ENCODE assay signal across 8 cellular contexts in the genomic region with DNA sequence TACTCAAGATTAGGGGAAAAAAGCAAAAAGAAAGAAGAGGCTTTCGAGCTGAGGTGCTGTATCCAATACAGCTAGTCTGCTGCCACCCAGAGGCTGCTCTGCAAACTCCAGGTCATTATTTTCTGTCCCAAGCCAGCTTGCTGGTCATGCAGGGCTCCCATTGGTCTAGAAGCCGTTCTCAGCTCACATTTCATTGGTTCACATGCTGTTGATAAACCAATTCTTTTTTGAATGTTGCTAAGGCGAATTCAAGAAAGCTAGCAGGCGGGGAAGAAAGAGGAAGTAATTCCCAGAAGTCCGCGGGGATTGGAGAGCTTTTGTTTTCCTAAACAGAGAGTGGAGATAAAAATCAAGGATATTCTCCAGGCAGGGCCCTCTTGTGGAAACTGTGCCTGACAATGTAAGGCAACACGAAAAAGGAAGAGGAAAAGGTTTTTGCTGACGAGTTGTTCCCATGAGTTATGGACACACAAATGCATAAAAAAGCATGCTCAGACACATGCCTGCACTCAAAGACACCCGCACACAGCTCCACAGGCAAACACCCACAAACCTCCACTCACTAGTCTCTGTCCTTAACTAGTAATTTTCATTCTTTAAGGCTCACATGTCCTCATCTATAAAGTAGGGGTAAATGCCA. TPM values are rescaled to one million over a fixed set of nuclear protein-coding genes. Genes with fewer than 3 reads are reported as not detected.
DNase-seq lines count a peak whose midpoint lies in the region; ATAC-seq lines count a peak whose summit lies in the region.

No MANE protein-coding gene starts in this region.

- no peaks in the 10 kb centered on the region for H3K36me3 Mint-ChIP-seq in CD4-positive, alpha-beta memory T cell
- H3K36me3 Mint-ChIP-seq in activated CD8-positive, alpha-beta T cell treated with anti-CD3 and anti-CD28 coated beads, Interleukin-2, amount 10 ng/mL, durations not matched to agents 7 days and 5 days (ENCODE audit: low read depth), result no peaks in the 10 kb centered on the region
- no peaks in the 10 kb centered on the region for H3K36me3 Mint-ChIP-seq in memory B cell

- H3K36me3 ChIP-seq in CD4-positive, alpha-beta memory T cell (ENCODE audit: insufficient read depth, low read length), result no peaks in the 10 kb centered on the region
- H3K36me3 ChIP-seq in effector memory CD4-positive, alpha-beta T cell (ENCODE audit: control insufficient read depth, insufficient read depth, low read length), result no peaks in the 10 kb centered on the region

- peaks cover 11 to 25% (median 12%) of the 10 kb centered on the region in 4 donors for H3K4me1 Mint-ChIP-seq in CD4-positive, alpha-beta memory T cell
- H3K4me1 Mint-ChIP-seq in activated CD8-positive, alpha-beta T cell treated with anti-CD3 and anti-CD28 coated beads, Interleukin-2, amount 10 ng/mL, durations not matched to agents 7 days and 5 days (ENCODE audit: low read depth), result peaks cover 20% of the 10 kb centered on the region
- peaks cover 16% of the 10 kb centered on the region for H3K4me1 Mint-ChIP-seq in memory B cell

- peak overlapping the region; percentile 82 to 94 (median 87) for H3K4me3 Mint-ChIP-seq in CD4-positive, alpha-beta memory T cell
- H3K4me3 Mint-ChIP-seq in activated CD8-positive, alpha-beta T cell treated with anti-CD3 and anti-CD28 coated beads, Interleukin-2, amount 10 ng/mL, durations not matched to agents 7 days and 5 days, result peak overlapping the region; percentile 76
- H3K4me3 Mint-ChIP-seq in memory B cell, result peak overlapping the region; percentile 91

- no peaks in the 10 kb centered on the region for H3K27me3 ChIP-seq in CD4-positive, alpha-beta memory T cell (ENCODE audit: insufficient read depth, low read length)
- H3K27me3 ChIP-seq in effector memory CD4-positive, alpha-beta T cell (replicated peaks; ENCODE audit: control insufficient read depth, insufficient read depth, low read length, poor library complexity, severe bottlenecking), result no peaks in the 10 kb centered on the region

- no peaks in the 10 kb centered on the region for H3K9me3 Mint-ChIP-seq in CD4-positive, alpha-beta memory T cell
- no peaks in the 10 kb centered on the region for H3K9me3 Mint-ChIP-seq in activated CD8-positive, alpha-beta T cell treated with anti-CD3 and anti-CD28 coated beads, Interleukin-2, amount 10 ng/mL, durations not matched to agents 7 days and 5 days (ENCODE audit: insufficient read depth)
- no peaks in the 10 kb centered on the region for H3K9me3 Mint-ChIP-seq in memory B cell

- peak overlapping the region in 5 of 7 donors; percentile 23 to 86 (median 81) for H3K27ac Mint-ChIP-seq in CD4-positive, alpha-beta memory T cell
- H3K27ac Mint-ChIP-seq in activated CD8-positive, alpha-beta T cell treated with anti-CD3 and anti-CD28 coated beads, Interleukin-2, amount 10 ng/mL, durations not matched to agents 7 days and 5 days, result peak overlapping the region; percentile 43
- H3K27ac Mint-ChIP-seq in memory B cell, result peak overlapping the region; percentile 46

- peaks cover 10% of the 10 kb centered on the region for H3K4me1 ChIP-seq in CD4-positive, alpha-beta memory T cell (ENCODE audit: insufficient read depth, low read length)
- H3K4me1 ChIP-seq in effector memory CD4-positive, alpha-beta T cell (ENCODE audit: control insufficient read depth, insufficient read depth, low read length, poor library complexity, severe bottlenecking), result no peaks in the 10 kb centered on the region

- H3K9me3 ChIP-seq in CD4-positive, alpha-beta memory T cell (ENCODE audit: control insufficient read depth in 1 of 2, low read length in 2 of 2), result no peaks in the 10 kb centered on the region
- no peaks in the 10 kb centered on the region for H3K9me3 ChIP-seq in effector memory CD4-positive, alpha-beta T cell (ENCODE audit: control insufficient read depth, low read length)

- no peak overlapping the region for H3K27ac ChIP-seq in CD4-positive, alpha-beta memory T cell (ENCODE audit: low read depth, low read length)
- no peak overlapping the region for H3K27ac ChIP-seq in effector memory CD4-positive, alpha-beta T cell (ENCODE audit: insufficient read depth, low read length, poor library complexity, severe bottlenecking)

- CTCF ChIA-PET in CD4-positive, alpha-beta memory T cell (lab: Charles Lee; ENCODE audit: partially characterized antibody), result interaction anchor here (0.6 to 7.6 kb wide), 54 partner anchors 8 to 609 kb away, joined by 3 to 169 read pairs (median 4); a partner anchor contains a TSS
- CTCF ChIA-PET in activated CD8-positive, alpha-beta T cell treated with anti-CD3 and anti-CD28 coated beads, Interleukin-2, amount 10 ng/mL, durations not matched to agents 7 days and 5 days (lab: Charles Lee), result interaction anchor here (0.5 to 7.7 kb wide), 66 partner anchors 8 to 608 kb away, joined by 3 to 164 read pairs (median 4); a partner anchor contains a TSS

- intact Hi-C loops in CD4-positive, alpha-beta memory T cell (cut with micrococcal nuclease), result loop anchor here (1.0 to 5.0 kb wide), 6 partner anchors 69 to 525 kb away; a partner anchor contains a TSS

- peak; percentile 99 for ATAC-seq in GM19455 (IDR thresholded peaks at IDR 0.05; ENCODE audit: unreplicated experiment)
- peak; percentile 99 for ATAC-seq in activated CD8-positive, alpha-beta T cell treated with anti-CD3 and anti-CD28 coated beads, Interleukin-2, amount 10 ng/mL, durations not matched to agents 7 days and 5 days
- peak; percentile 96 for ATAC-seq in memory B cell (ENCODE audit: low read depth)

- POLR2A ChIA-PET in CD4-positive, alpha-beta memory T cell (lab: Charles Lee; ENCODE audit: partially characterized antibody), result interaction anchor here (0.7 to 1.7 kb wide), 3 partner anchors 69 to 173 kb away, joined by 3 to 13 read pairs (median 4); a partner anchor contains a TSS
- POLR2A ChIA-PET in activated CD8-positive, alpha-beta T cell treated with anti-CD3 and anti-CD28 coated beads, Interleukin-2, amount 10 ng/mL, durations not matched to agents 7 days and 5 days (lab: Charles Lee), result interaction anchor here (0.6 to 2.0 kb wide), 5 partner anchors 68 to 322 kb away, joined by 3 to 11 read pairs (median 3); a partner anchor contains a TSS

- DNase-seq in CD4-positive, alpha-beta memory T cell, result peak; percentile 78 to 83 (median 80)
- peak; percentile 90 for DNase-seq in HK-2 (ENCODE audit: unreplicated experiment)
- peak; percentile 99 for DNase-seq in NCI-H82 (lab: John Stamatoyannopoulos, UW)
- peak; percentile 94 for DNase-seq in activated CD8-positive, alpha-beta T cell treated with anti-CD3 and anti-CD28 coated beads, Interleukin-2, amount 10 ng/mL, durations not matched to agents 7 days and 5 days
- DNase-seq in effector memory CD4-positive, alpha-beta T cell, result peak; percentile 54 to 69 (median 65)
- DNase-seq in memory B cell (ENCODE audit: low spot score in 2 of 2), result peak; percentile 74 to 82
- peak; percentile 57 for DNase-seq in stimulated activated CD8-positive, alpha-beta memory T cell treated with anti-CD3 and anti-CD28 coated beads, Interleukin-12 subunit alpha, Interleukin-12 subunit beta, amount 100 ng/mL, for 24 hours (ENCODE audit: extremely low read depth)

- H3K27me3 Mint-ChIP-seq in CD4-positive, alpha-beta memory T cell, result peaks cover 0 to 7% of the 10 kb centered on the region in 2 donors
- peaks cover 8% of the 10 kb centered on the region for H3K27me3 Mint-ChIP-seq in activated CD8-positive, alpha-beta T cell treated with anti-CD3 and anti-CD28 coated beads, Interleukin-2, amount 10 ng/mL, durations not matched to agents 7 days and 5 days (ENCODE audit: low read depth)
- H3K27me3 Mint-ChIP-seq in memory B cell, result peaks cover 8% of the 10 kb centered on the region

- peak overlapping the region; percentile 43 to 59 for H3K4me3 ChIP-seq in CD4-positive, alpha-beta memory T cell (ENCODE audit: low read length in 2 of 2)
- peak overlapping the region; percentile 52 for H3K4me3 ChIP-seq in effector memory CD4-positive, alpha-beta T cell (ENCODE audit: insufficient read depth, low read depth, low read length, poor library complexity, severe bottlenecking)

RNA-seq across cellular contexts. Expression of a gene that starts 33.4 kb away (rescaled TPM):
- total RNA-seq in CD4-positive, alpha-beta memory T cell, result under 1 TPM in 1 of 2 experiments, not detected in 1; 0.47 TPM
- not detected for polyA plus RNA-seq in CD4-positive, alpha-beta memory T cell
- under 1 TPM; 0.37 to 0.50 TPM for total RNA-seq in activated CD8-positive, alpha-beta T cell treated with anti-CD3 and anti-CD28 coated beads, Interleukin-2, amount 10 ng/mL, durations not matched to agents 7 days and 5 days
